ENCODE assay signal across 8 cellular contexts in genomic region chr15:78506971-78507830, GRCh38. TPM values are rescaled to one million over a fixed set of nuclear protein-coding genes. Genes with fewer than 3 reads are reported as not detected.
DNase-seq lines count a peak whose midpoint lies in the region; ATAC-seq and TF ChIP-seq lines count a peak whose summit lies in the region.

A gene with protein sequence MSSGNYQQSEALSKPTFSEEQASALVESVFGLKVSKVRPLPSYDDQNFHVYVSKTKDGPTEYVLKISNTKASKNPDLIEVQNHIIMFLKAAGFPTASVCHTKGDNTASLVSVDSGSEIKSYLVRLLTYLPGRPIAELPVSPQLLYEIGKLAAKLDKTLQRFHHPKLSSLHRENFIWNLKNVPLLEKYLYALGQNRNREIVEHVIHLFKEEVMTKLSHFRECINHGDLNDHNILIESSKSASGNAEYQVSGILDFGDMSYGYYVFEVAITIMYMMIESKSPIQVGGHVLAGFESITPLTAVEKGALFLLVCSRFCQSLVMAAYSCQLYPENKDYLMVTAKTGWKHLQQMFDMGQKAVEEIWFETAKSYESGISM (plus strand): TSS chr15:78507577. CDS start chr15:78513089, 5,512 bp downstream.

- peaks cover 3% of the 10 kb centered on the region; the same call in 1 of the 2 replicates for H3K4me1 ChIP-seq in BE2C

- intact Hi-C loops in dendritic cell treated with granulocyte-macrophage colony-stimulating factor and Interleukin-4, amounts not matched to agents 40 ng/mL and 50 ng/mL, for 4 days (cut with micrococcal nuclease), result no loop called here

- H3K27ac Mint-ChIP-seq in activated CD4-positive, alpha-beta T cell treated with anti-CD3 and anti-CD28 coated beads, Interleukin-2, amount 10 ng/mL, durations not matched to agents 7 days and 5 days, result peak within 1 kb of the TSS; percentile 80
- H3K27ac Mint-ChIP-seq in dendritic cell treated with granulocyte-macrophage colony-stimulating factor and Interleukin-4, amounts not matched to agents 40 ng/mL and 50 ng/mL, for 4 days, result no peak within 1 kb of the TSS

- peaks cover 10% of the 10 kb centered on the region for H3K27me3 ChIP-seq in BE2C

- H3K36me3 ChIP-seq in BE2C, result no peaks in the 10 kb centered on the region; the same call in 1 of the 2 replicates

- TF ChIP-seq CTCF in BE2C (IDR thresholded peaks at IDR 0.05; ENCODE audit: low read depth, low read length), result peak; percentile 22; the same call in 1 of the 2 replicates

- DNase-seq in BE2C, result peak; percentile 96
- peak; percentile 97 to 98 for DNase-seq in NCI-H526 (lab: John Stamatoyannopoulos, UW)
- peak; percentile 85 for DNase-seq in activated CD4-positive, alpha-beta T cell treated with anti-CD3 and anti-CD28 coated beads, Interleukin-2, amount 10 ng/mL, durations not matched to agents 7 days and 5 days
- peak; percentile 99 for DNase-seq in left kidney (ENCODE audit: low read depth, low spot score)
- peak; percentile 49 to 67 for DNase-seq in stimulated activated CD4-positive, alpha-beta T cell treated with anti-CD3 and anti-CD28 coated beads, Interleukin-1b, Interleukin-23, amount 100 ng/mL, for 4 hours (ENCODE audit: low read depth in 2 of 2)

- POLR2A ChIA-PET in activated CD4-positive, alpha-beta T cell treated with anti-CD3 and anti-CD28 coated beads, Interleukin-2, amount 10 ng/mL, durations not matched to agents 7 days and 5 days (lab: Charles Lee), result interaction anchor here (0.6 kb wide), 1 partner anchor 177 kb away, joined by 10 read pairs; no protein-coding TSS in a partner anchor

- CTCF ChIA-PET in activated CD4-positive, alpha-beta T cell treated with anti-CD3 and anti-CD28 coated beads, Interleukin-2, amount 10 ng/mL, durations not matched to agents 7 days and 5 days (lab: Charles Lee), result interaction anchor here (0.9 to 1.0 kb wide), 2 partner anchors 8 to 58 kb away, joined by 3 to 4 read pairs; partner anchors contain the start of gene CHRNA5

- peaks cover 1% of the 10 kb centered on the region for H3K36me3 Mint-ChIP-seq in activated CD4-positive, alpha-beta T cell treated with anti-CD3 and anti-CD28 coated beads, Interleukin-2, amount 10 ng/mL, durations not matched to agents 7 days and 5 days (ENCODE audit: low read depth)
- no peaks in the 10 kb centered on the region for H3K36me3 Mint-ChIP-seq in dendritic cell treated with granulocyte-macrophage colony-stimulating factor and Interleukin-4, amounts not matched to agents 40 ng/mL and 50 ng/mL, for 4 days (ENCODE audit: low read depth)

- H3K4me1 Mint-ChIP-seq in activated CD4-positive, alpha-beta T cell treated with anti-CD3 and anti-CD28 coated beads, Interleukin-2, amount 10 ng/mL, durations not matched to agents 7 days and 5 days, result peaks cover 29% of the 10 kb centered on the region
- H3K4me1 Mint-ChIP-seq in dendritic cell treated with granulocyte-macrophage colony-stimulating factor and Interleukin-4, amounts not matched to agents 40 ng/mL and 50 ng/mL, for 4 days (ENCODE audit: low read depth), result peaks cover 18% of the 10 kb centered on the region

- H3K9me3 ChIP-seq in BE2C, result no peaks in the 10 kb centered on the region

- peak within 1 kb of the TSS; percentile 95 for H3K4me3 Mint-ChIP-seq in activated CD4-positive, alpha-beta T cell treated with anti-CD3 and anti-CD28 coated beads, Interleukin-2, amount 10 ng/mL, durations not matched to agents 7 days and 5 days
- peak within 1 kb of the TSS; percentile 89 for H3K4me3 Mint-ChIP-seq in dendritic cell treated with granulocyte-macrophage colony-stimulating factor and Interleukin-4, amounts not matched to agents 40 ng/mL and 50 ng/mL, for 4 days

- no peaks in the 10 kb centered on the region for H3K9me3 Mint-ChIP-seq in activated CD4-positive, alpha-beta T cell treated with anti-CD3 and anti-CD28 coated beads, Interleukin-2, amount 10 ng/mL, durations not matched to agents 7 days and 5 days
- H3K9me3 Mint-ChIP-seq in dendritic cell treated with granulocyte-macrophage colony-stimulating factor and Interleukin-4, amounts not matched to agents 40 ng/mL and 50 ng/mL, for 4 days, result no peaks in the 10 kb centered on the region

- H3K27me3 Mint-ChIP-seq in activated CD4-positive, alpha-beta T cell treated with anti-CD3 and anti-CD28 coated beads, Interleukin-2, amount 10 ng/mL, durations not matched to agents 7 days and 5 days, result peaks cover 4% of the 10 kb centered on the region
- peaks cover 36% of the 10 kb centered on the region for H3K27me3 Mint-ChIP-seq in dendritic cell treated with granulocyte-macrophage colony-stimulating factor and Interleukin-4, amounts not matched to agents 40 ng/mL and 50 ng/mL, for 4 days

- ATAC-seq in GM19328 (IDR thresholded peaks at IDR 0.05; ENCODE audit: unreplicated experiment) (peak; percentile 72), HG03469 (IDR thresholded peaks at IDR 0.05; ENCODE audit: unreplicated experiment) (peak; percentile 61)

- peak within 1 kb of the TSS; percentile 65 for H3K4me3 ChIP-seq in BE2C (ENCODE audit: low read depth, low read length)

RNA-seq across cellular contexts. Expression of the gene that starts here (rescaled TPM):
- 0.32 TPM for polyA plus RNA-seq in BE2C (2012; ENCODE audit: insufficient read depth, insufficient read length, low read depth)
- total RNA-seq in activated CD4-positive, alpha-beta T cell treated with anti-CD3 and anti-CD28 coated beads, Interleukin-2, amount 10 ng/mL, durations not matched to agents 7 days and 5 days, result 1 to 10 TPM; 3.7 to 4.7 TPM

Comparison
In these comparisons a context has a peak if more than half of its experiments do, and no peak if none do; other contexts are left out.
1. Peak in every context shown above with its lines: DNase-seq, ATAC-seq and H3K4me3 ChIP-seq.